In genomic region chr6:134822920-134823430, GRCh38 we compare ENCODE assay signal across 1 cellular context.
TF ChIP-seq lines count a peak whose summit lies in the region.

No MANE protein-coding gene starts in this region.

TF ChIP-seq in K562, 482 proteins besides CTCF, POLR2A, EP300 and RAD21 (continued from another document and continues in another):
- TF ChIP-seq REST (CRISPR knock-in tag; IDR thresholded peaks at IDR 0.05; ENCODE audit: low read depth) (no peak), TOE1 (IDR thresholded peaks at IDR 0.05; ENCODE audit: borderline replicate concordance) (no peak), TOE1 (CRISPR knock-in tag; IDR thresholded peaks at IDR 0.05; ENCODE audit: borderline replicate concordance, low read depth) (no peak), TAF1 (IDR thresholded peaks at IDR 0.05; ENCODE audit: control insufficient read depth, extremely low read depth, insufficient read depth, low read length, severe bottlenecking) (no peak), SMAD2 (IDR thresholded peaks at IDR 0.05; ENCODE audit: low read depth, low read length) (no peak), STAT6 (CRISPR knock-in tag; IDR thresholded peaks at IDR 0.05) (no peak), ZNF318 (IDR thresholded peaks at IDR 0.05; ENCODE audit: borderline replicate concordance in 1 of 2, low read depth in 1 of 2) (no peak), HBP1 (CRISPR knock-in tag; IDR thresholded peaks at IDR 0.05) (no peak), ZNF212 (CRISPR knock-in tag; IDR thresholded peaks at IDR 0.05) (no peak), HDAC6 (IDR thresholded peaks at IDR 0.05; ENCODE audit: low read depth, low read length) (no peak), THRAP3 (IDR thresholded peaks at IDR 0.05; ENCODE audit: borderline replicate concordance) (no peak), FOXM1 (IDR thresholded peaks at IDR 0.05; ENCODE audit: low read depth) (no peak), FOXM1 (CRISPR knock-in tag; IDR thresholded peaks at IDR 0.05; ENCODE audit: low read depth) (no peak), KLF1 (tag; IDR thresholded peaks at IDR 0.05) (no peak), ZNF384 (IDR thresholded peaks at IDR 0.05; ENCODE audit: low read depth, low read length) (0 out of 2 replicates have a peak, but pooled peaks have one; percentile 5), TAF15 (IDR thresholded peaks at IDR 0.05; ENCODE audit: low read depth, low read length) (no peak), RFX7 (CRISPR knock-in tag; IDR thresholded peaks at IDR 0.05) (no peak), HMG20B (CRISPR knock-in tag; IDR thresholded peaks at IDR 0.05) (no peak), ZNF75A (CRISPR knock-in tag; IDR thresholded peaks at IDR 0.05) (no peak), AFF4 (CRISPR knock-in tag; IDR thresholded peaks at IDR 0.05) (no peak)
- TF ChIP-seq, protein P1, sequence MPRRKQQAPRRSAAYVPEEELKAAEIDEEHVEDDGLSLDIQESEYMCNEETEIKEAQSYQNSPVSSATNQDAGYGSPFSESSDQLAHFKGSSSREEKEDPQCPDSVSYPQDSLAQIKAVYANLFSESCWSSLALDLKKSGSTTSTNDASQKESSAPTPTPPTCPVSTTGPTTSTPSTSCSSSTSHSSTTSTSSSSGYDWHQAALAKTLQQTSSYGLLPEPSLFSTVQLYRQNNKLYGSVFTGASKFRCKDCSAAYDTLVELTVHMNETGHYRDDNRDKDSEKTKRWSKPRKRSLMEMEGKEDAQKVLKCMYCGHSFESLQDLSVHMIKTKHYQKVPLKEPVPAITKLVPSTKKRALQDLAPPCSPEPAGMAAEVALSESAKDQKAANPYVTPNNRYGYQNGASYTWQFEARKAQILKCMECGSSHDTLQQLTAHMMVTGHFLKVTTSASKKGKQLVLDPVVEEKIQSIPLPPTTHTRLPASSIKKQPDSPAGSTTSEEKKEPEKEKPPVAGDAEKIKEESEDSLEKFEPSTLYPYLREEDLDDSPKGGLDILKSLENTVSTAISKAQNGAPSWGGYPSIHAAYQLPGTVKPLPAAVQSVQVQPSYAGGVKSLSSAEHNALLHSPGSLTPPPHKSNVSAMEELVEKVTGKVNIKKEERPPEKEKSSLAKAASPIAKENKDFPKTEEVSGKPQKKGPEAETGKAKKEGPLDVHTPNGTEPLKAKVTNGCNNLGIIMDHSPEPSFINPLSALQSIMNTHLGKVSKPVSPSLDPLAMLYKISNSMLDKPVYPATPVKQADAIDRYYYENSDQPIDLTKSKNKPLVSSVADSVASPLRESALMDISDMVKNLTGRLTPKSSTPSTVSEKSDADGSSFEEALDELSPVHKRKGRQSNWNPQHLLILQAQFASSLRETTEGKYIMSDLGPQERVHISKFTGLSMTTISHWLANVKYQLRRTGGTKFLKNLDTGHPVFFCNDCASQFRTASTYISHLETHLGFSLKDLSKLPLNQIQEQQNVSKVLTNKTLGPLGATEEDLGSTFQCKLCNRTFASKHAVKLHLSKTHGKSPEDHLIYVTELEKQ (CRISPR knock-in tag; IDR thresholded peaks at IDR 0.05) = no peak
- TF ChIP-seq, protein P2, sequence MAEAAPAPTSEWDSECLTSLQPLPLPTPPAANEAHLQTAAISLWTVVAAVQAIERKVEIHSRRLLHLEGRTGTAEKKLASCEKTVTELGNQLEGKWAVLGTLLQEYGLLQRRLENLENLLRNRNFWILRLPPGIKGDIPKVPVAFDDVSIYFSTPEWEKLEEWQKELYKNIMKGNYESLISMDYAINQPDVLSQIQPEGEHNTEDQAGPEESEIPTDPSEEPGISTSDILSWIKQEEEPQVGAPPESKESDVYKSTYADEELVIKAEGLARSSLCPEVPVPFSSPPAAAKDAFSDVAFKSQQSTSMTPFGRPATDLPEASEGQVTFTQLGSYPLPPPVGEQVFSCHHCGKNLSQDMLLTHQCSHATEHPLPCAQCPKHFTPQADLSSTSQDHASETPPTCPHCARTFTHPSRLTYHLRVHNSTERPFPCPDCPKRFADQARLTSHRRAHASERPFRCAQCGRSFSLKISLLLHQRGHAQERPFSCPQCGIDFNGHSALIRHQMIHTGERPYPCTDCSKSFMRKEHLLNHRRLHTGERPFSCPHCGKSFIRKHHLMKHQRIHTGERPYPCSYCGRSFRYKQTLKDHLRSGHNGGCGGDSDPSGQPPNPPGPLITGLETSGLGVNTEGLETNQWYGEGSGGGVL (CRISPR knock-in tag; IDR thresholded peaks at IDR 0.05) = no peak
- TF ChIP-seq, protein P3, sequence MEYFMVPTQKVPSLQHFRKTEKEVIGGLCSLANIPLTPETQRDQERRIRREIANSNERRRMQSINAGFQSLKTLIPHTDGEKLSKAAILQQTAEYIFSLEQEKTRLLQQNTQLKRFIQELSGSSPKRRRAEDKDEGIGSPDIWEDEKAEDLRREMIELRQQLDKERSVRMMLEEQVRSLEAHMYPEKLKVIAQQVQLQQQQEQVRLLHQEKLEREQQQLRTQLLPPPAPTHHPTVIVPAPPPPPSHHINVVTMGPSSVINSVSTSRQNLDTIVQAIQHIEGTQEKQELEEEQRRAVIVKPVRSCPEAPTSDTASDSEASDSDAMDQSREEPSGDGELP (CRISPR knock-in tag; IDR thresholded peaks at IDR 0.05; ENCODE audit: borderline replicate concordance) = no peak
